Comparison of ENCODE assay signal across 9 cellular contexts in the genomic region with DNA sequence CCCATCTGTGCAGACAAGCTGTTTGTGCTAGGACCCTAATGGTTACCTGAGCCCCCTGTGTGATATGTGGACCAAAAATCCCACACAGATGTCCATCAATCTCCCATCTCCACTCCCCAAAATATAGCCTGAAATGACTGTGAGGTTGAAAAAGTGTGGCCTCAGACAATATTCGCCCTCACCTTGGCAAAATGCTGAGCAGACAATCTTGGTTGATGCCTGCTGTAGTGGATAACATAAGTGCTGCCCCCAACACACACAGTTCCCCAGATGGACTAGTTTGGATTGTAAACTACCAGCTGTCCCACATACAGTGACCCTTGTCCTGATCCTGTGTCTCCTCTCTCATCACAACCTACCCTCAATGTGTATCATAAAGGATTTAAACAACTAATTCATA.
"Had no signal": no experiment of that assay in that cellular context is flagged by ENCODE, and none has a peak within 500 bp of the region (broad histone marks: within the 10 kb centered on the region; RNA-seq: fewer than 3 reads in every experiment).

No MANE protein-coding gene starts in this region.

- H3K9ac ChIP-seq: GM23248 had no signal

- H3K4me3 ChIP-seq: GM23248, HAP-1, K562 had no signal

- H3K4me1 ChIP-seq: HAP-1 had no signal

- FAIRE-seq: HTR-8/SVneo, K562 had no signal

- DNase-seq: GM23248, GOT3, H7, HFFc6, KG1 had no signal

- ATAC-seq: HCT116, K562 had no signal

- H2AFZ ChIP-seq: GM23248 had no signal

- H3K9me3 ChIP-seq: HAP-1 had no signal

- H3K27ac ChIP-seq: GM23248 had no signal

- H3K36me3 ChIP-seq: HAP-1 had no signal
